Comparison of ENCODE assay signal across 8 cellular contexts in the genomic region with DNA sequence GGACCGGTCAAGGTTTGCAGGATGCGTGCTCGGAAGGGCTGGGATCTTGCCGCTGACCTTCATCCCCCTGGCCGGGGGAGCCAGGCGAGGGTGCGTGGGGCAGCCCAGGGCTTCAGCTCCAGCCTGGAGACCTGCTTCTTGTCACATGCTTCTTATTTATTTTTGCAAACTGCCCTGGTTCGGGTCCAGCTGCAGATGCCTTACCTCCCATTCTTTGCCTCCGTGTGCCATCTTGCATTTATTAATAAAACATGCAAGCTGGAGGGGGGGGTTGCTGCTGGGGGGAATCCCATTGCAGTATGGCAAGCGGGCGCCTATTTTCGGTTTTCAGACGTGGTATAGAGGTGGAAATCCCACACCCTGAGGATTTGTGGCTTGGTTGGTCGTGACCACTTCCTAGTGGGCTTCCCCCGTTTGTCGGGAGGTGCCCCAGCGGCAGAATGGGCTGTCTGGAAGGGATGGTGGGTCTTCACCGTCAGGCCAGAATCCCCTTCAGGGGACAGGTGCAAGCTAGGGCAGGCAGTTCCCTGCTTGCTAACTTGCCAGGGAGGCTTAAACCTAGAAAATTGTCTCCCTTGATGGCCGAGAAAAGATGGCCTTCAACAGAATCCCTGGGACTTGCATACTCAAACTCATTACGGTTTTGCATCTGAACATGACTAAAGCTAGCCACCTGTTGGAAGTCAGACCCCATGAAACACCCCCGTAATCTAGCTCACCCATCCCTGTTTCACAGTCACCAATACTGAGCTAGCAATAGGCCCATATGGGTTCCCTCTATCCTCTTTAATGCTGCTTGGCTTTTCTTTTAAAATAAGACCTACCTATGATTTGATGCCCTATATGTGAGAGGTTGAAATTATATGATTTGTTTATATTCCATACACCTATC. TPM values are rescaled to one million over a fixed set of nuclear protein-coding genes. Genes with fewer than 3 reads are reported as not detected.
DNase-seq lines count a peak whose midpoint lies in the region; ATAC-seq and TF ChIP-seq lines count a peak whose summit lies in the region.

No MANE protein-coding gene starts in this region.

- no peaks in the 10 kb centered on the region for H3K9me3 Mint-ChIP-seq in CD8-positive, alpha-beta T cell

- H3K27me3 ChIP-seq in CD8-positive, alpha-beta T cell (ENCODE audit: insufficient read depth, low read length), result peaks cover 25% of the 10 kb centered on the region
- H3K27me3 ChIP-seq in lung (ENCODE audit: control insufficient read depth, insufficient read depth), result no peaks in the 10 kb centered on the region
- H3K27me3 ChIP-seq in subcutaneous abdominal adipose tissue (ENCODE audit: control insufficient read depth in 5 of 5, insufficient read depth in 4 of 5, low read length in 5 of 5), result peaks cover 6 to 39% (median 16%) of the 10 kb centered on the region in 5 donors

- peak overlapping the region in 1 of 5 donors; percentile 62 for H3K9ac ChIP-seq in subcutaneous abdominal adipose tissue (ENCODE audit: low read length in 5 of 5)

- peak; percentile 21 for ATAC-seq in CD8-positive, alpha-beta T cell
- no peak for ATAC-seq in lung (ENCODE audit: insufficient read depth, low FRiP score)

- POLR2A ChIA-PET in CD8-positive, alpha-beta T cell (lab: Charles Lee), result interaction anchor here (0.5 kb wide), 1 partner anchor 66 kb away, joined by 3 read pairs; no protein-coding TSS in a partner anchor

- no peaks in the 10 kb centered on the region for H3K36me3 Mint-ChIP-seq in CD8-positive, alpha-beta T cell

- CTCF ChIA-PET in CD8-positive, alpha-beta T cell (lab: Charles Lee), result interaction anchor here (0.8 to 4.8 kb wide), 3 partner anchors 79 to 91 kb away, joined by 3 to 47 read pairs (median 4); no protein-coding TSS in a partner anchor

- peaks cover 63% of the 10 kb centered on the region for H3K27me3 Mint-ChIP-seq in CD8-positive, alpha-beta T cell (ENCODE audit: low read depth)

- H3K4me1 Mint-ChIP-seq in CD8-positive, alpha-beta T cell (ENCODE audit: low read depth), result peaks cover 20% of the 10 kb centered on the region

- no peaks in the 10 kb centered on the region for H3K36me3 ChIP-seq in CD8-positive, alpha-beta T cell (ENCODE audit: insufficient read depth, low read length)
- H3K36me3 ChIP-seq in lung (ENCODE audit: control insufficient read depth in 2 of 2, insufficient read depth in 2 of 2, low read length in 2 of 2) (no peaks in the 10 kb centered on the region), subcutaneous abdominal adipose tissue (ENCODE audit: control insufficient read depth in 5 of 5, insufficient read depth in 5 of 5, low read length in 5 of 5) (no peaks in the 10 kb centered on the region)

- H3K4me3 ChIP-seq in CD8-positive, alpha-beta T cell (ENCODE audit: low read depth, low read length), result peak overlapping the region; percentile 54
- H3K4me3 ChIP-seq in astrocyte of the cerebellum (ENCODE audit: low read depth, low read length) (peak overlapping the region; percentile 56), lung (peak overlapping the region; percentile 37), subcutaneous abdominal adipose tissue (ENCODE audit: low read depth in 1 of 5, low read length in 5 of 5) (peak overlapping the region; percentile 42 to 73 (median 61))

- in situ Hi-C loops in astrocyte of the cerebellum (cut with HindIII; ENCODE audit: low sequenced_read_pairs), result no loop called here

- H3K27ac ChIP-seq in CD8-positive, alpha-beta T cell (ENCODE audit: low read depth, low read length), result no peak overlapping the region
- no peak overlapping the region for H3K27ac ChIP-seq in lung (ENCODE audit: low read depth in 1 of 2, low read length in 1 of 2)
- H3K27ac ChIP-seq in subcutaneous abdominal adipose tissue (ENCODE audit: low read depth, low read length), result no peak overlapping the region

- no peak for TF ChIP-seq CTCF in CD8-positive, alpha-beta T cell (IDR thresholded peaks at IDR 0.05)
- TF ChIP-seq CTCF in astrocyte of the cerebellum (IDR thresholded peaks at IDR 0.05; ENCODE audit: low read depth, low read length, missing control alignments) (no peak), lung (IDR thresholded peaks at IDR 0.05; ENCODE audit: control extremely low read depth, extremely low read depth) (no peak)

- no peak overlapping the region for H3K27ac Mint-ChIP-seq in CD8-positive, alpha-beta T cell

- H3K4me1 ChIP-seq in CD8-positive, alpha-beta T cell (ENCODE audit: insufficient read depth, low read length), result peaks cover 20% of the 10 kb centered on the region
- peaks cover 0 to 6% of the 10 kb centered on the region in 2 donors for H3K4me1 ChIP-seq in lung (ENCODE audit: control insufficient read depth in 2 of 2, insufficient read depth in 2 of 2, low read length in 2 of 2)
- H3K4me1 ChIP-seq in subcutaneous abdominal adipose tissue (ENCODE audit: control insufficient read depth in 5 of 5, insufficient read depth in 5 of 5, low read length in 5 of 5), result peaks cover 0 to 22% (median 19%) of the 10 kb centered on the region in 5 donors

- WGBS in lung, 2 donors, result 16 to 18% methylated on average over 21 of the region's 21 CpGs

- DNase-seq in CD8-positive, alpha-beta T cell, result peak in 3 of 7 experiments; percentile 12 to 31 (median 15)
- DNase-seq in NCI-H526 (lab: John Stamatoyannopoulos, UW) (peak; percentile 3 to 76), astrocyte of the cerebellum (ENCODE audit: low read depth) (no peak), lung (ENCODE audit: low spot score) (no peak), DMS153 treated with DMSO at 0.1 percent for 48 hours (lab: John Stamatoyannopoulos, UW; ENCODE audit: unreplicated experiment) (no peak), NCI-H2227 (lab: John Stamatoyannopoulos, UW; ENCODE audit: unreplicated experiment) (no peak), NCI-H446 treated with DMSO at 0.1 percent for 48 hours (lab: John Stamatoyannopoulos, UW) (no peak)

- H3K4me3 Mint-ChIP-seq in CD8-positive, alpha-beta T cell, result peak overlapping the region; percentile 75

- H3K9me3 ChIP-seq in CD8-positive, alpha-beta T cell (ENCODE audit: low read length), result no peaks in the 10 kb centered on the region
- H3K9me3 ChIP-seq in lung (ENCODE audit: control insufficient read depth in 2 of 2, insufficient read depth in 1 of 2, low read length in 1 of 2), result no peaks in the 10 kb centered on the region
- H3K9me3 ChIP-seq in subcutaneous abdominal adipose tissue (ENCODE audit: control insufficient read depth in 5 of 5, low read length in 5 of 5), result no peaks in the 10 kb centered on the region

- intact Hi-C loops in CD8-positive, alpha-beta T cell (cut with DNase I, micrococcal nuclease), result no loop called here

RNA-seq across cellular contexts. Expression of gene TMEM266, which starts 0.6 kb away (rescaled TPM):
- not detected for total RNA-seq in CD8-positive, alpha-beta T cell
- 1 to 10 TPM; 1.1 to 4.4 TPM for total RNA-seq in lung
- polyA plus RNA-seq in lung, result 1 to 10 TPM; 1.4 to 1.6 TPM

RNA-seq across cellular contexts. Expression of gene NRG4, which starts 48.1 kb away (rescaled TPM):
- total RNA-seq in CD8-positive, alpha-beta T cell, result not detected
- 1 to 10 TPM; 4.1 to 4.8 TPM for total RNA-seq in lung
- polyA plus RNA-seq in lung, result 1 to 10 TPM in 1 of 2 donors, under 1 TPM in 1; 0.65 to 1.3 TPM

Comparison
In these comparisons a context has a peak if more than half of its experiments do, and no peak if none do; other contexts are left out.
1. DNase-seq: peak in NCI-H526 (2 of 2); none in astrocyte of the cerebellum (single experiment), lung (single experiment), DMS153 treated with DMSO at 0.1 percent for 48 hours (single experiment), NCI-H2227 (single experiment) and NCI-H446 treated with DMSO at 0.1 percent for 48 hours (single experiment).
2. RNA of gene NRG4, which starts 48.1 kb away (total RNA-seq): 4.1 to 4.8 TPM in lung; not detected in CD8-positive, alpha-beta T cell; every median in the first group is over 4 times any median in the second.
3. Peak in every context shown above with its lines, with median percentiles within 50 percentile points of each other: H3K4me3 ChIP-seq.